2 cellular contexts compared by ENCODE assay signal in genomic region chr2:198054299-198054698, GRCh38.
TF ChIP-seq lines count a peak whose summit lies in the region.

No MANE protein-coding gene starts in this region.

TF ChIP-seq in HEK293, 187 proteins besides CTCF, POLR2A, EP300 and RAD21 (continued from another document):
- TF ChIP-seq, protein P1, sequence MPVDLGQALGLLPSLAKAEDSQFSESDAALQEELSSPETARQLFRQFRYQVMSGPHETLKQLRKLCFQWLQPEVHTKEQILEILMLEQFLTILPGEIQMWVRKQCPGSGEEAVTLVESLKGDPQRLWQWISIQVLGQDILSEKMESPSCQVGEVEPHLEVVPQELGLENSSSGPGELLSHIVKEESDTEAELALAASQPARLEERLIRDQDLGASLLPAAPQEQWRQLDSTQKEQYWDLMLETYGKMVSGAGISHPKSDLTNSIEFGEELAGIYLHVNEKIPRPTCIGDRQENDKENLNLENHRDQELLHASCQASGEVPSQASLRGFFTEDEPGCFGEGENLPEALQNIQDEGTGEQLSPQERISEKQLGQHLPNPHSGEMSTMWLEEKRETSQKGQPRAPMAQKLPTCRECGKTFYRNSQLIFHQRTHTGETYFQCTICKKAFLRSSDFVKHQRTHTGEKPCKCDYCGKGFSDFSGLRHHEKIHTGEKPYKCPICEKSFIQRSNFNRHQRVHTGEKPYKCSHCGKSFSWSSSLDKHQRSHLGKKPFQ (tag by site-specific recombination; IDR thresholded peaks at IDR 0.05), result no peak
- TF ChIP-seq PRDM6 (tag by site-specific recombination; IDR thresholded peaks at IDR 0.05), result no peak
- TF ChIP-seq ZNF629 (tag by site-specific recombination; IDR thresholded peaks at IDR 0.05), result no peak

TF ChIP-seq in GM12878, 131 proteins besides CTCF, POLR2A, EP300 and RAD21 (continued from another document):
- no peak for TF ChIP-seq CEBPZ (IDR thresholded peaks at IDR 0.05; ENCODE audit: low read depth, low read length)
- peak; percentile 31; the same call in 1 of the 2 replicates for TF ChIP-seq FOXM1 (IDR thresholded peaks at IDR 0.05; ENCODE audit: low read depth, low read length)
- TF ChIP-seq ESRRA (IDR thresholded peaks at IDR 0.05; ENCODE audit: low read length), result no peak
